In the genomic region with DNA sequence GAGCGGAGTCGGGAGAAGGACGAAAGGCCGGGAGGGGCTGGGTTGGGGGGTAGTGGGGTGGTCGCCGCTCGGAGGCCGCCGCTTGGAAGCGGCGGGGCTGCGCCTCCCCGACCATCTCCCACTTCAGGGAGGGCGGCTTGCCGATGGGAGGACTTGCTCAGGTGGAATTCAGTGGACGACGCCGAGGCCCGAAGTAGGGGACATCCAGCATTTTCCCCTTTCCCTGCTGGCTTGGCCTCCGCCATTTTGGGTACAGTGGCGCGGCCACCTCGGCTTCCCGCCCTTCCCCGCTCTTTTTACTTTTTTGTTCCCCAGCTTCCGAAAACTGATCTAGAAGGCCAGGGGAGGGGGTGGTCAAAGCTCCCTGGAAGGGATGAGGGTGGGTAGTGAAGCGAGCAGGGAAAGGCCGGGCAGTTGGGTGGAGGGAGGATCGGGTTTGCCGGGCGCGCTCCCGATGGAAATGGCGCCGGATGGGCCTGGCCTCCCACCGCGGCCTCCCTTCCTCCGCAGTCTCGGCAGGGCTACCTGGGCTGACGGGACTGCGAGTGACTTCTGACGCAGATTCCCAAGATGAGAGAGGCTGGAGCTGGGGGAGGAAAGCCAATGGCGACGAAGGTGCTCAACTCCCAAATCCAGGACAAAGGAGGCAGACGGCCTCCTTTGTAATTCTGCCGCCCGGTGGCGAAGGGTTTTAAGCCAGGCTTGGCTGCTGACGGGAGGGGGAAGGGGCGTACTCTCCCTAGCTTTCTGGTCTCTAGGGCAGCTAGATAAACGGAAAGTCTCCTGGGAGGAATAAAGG, we compare ENCODE assay signal across 8 cellular contexts. TPM values are rescaled to one million over a fixed set of nuclear protein-coding genes. Genes with fewer than 3 reads are reported as not detected.
DNase-seq lines count a peak whose midpoint lies in the region; ATAC-seq and TF ChIP-seq lines count a peak whose summit lies in the region.

Gene PBLD (minus strand): TSS at position 670 of the 799 bp plus-strand sequence. CDS start 26,084 bp downstream, outside the sequence.

- H3K27ac Mint-ChIP-seq in activated CD4-positive, alpha-beta memory T cell treated with anti-CD3 and anti-CD28 coated beads, Interleukin-2, amount 10 ng/mL, durations not matched to agents 7 days and 5 days, result peak within 1 kb of the TSS; percentile 100

- no peaks in the 10 kb centered on the region for H3K27me3 Mint-ChIP-seq in activated CD4-positive, alpha-beta memory T cell treated with anti-CD3 and anti-CD28 coated beads, Interleukin-2, amount 10 ng/mL, durations not matched to agents 7 days and 5 days

- DNase-seq in AG10803 (ENCODE audit: low read depth) (peak; percentile 76), NCI-H526 treated with DMSO at 0.1 percent for 48 hours (lab: John Stamatoyannopoulos, UW) (peak; percentile 33), medulla oblongata (ENCODE audit: extremely low spot score) (peak; percentile 90)
- peak; percentile 66 for DNase-seq in activated CD4-positive, alpha-beta memory T cell treated with anti-CD3 and anti-CD28 coated beads, Interleukin-2, amount 10 ng/mL, durations not matched to agents 7 days and 5 days
- peak; percentile 32 to 51 (median 39) for DNase-seq in effector memory CD4-positive, alpha-beta T cell
- peak; percentile 17 to 53 (median 44) for DNase-seq in stimulated activated CD4-positive, alpha-beta T cell treated with anti-CD3 and anti-CD28 coated beads, TNF-alpha, amount 100 ng/mL, for 48 hours (ENCODE audit: low read depth in 3 of 3)

- POLR2A ChIA-PET in activated CD4-positive, alpha-beta memory T cell treated with anti-CD3 and anti-CD28 coated beads, Interleukin-2, amount 10 ng/mL, durations not matched to agents 7 days and 5 days (lab: Charles Lee), result interaction anchor here (0.8 to 5.2 kb wide), 35 partner anchors 9 to 758 kb away, joined by 3 to 55 read pairs (median 6); partner anchors contain the start of genes CCAR1, DDX21, DNA2 and HERC4

- TF ChIP-seq CTCF in AG10803 (conservative IDR thresholded peaks at IDR 0.05; ENCODE audit: low read length), result peak; percentile 61

- CTCF ChIA-PET in activated CD4-positive, alpha-beta memory T cell treated with anti-CD3 and anti-CD28 coated beads, Interleukin-2, amount 10 ng/mL, durations not matched to agents 7 days and 5 days (lab: Charles Lee), result interaction anchor here (0.6 to 5.9 kb wide), 9 partner anchors 15 to 477 kb away, joined by 3 to 34 read pairs (median 3); partner anchors contain the start of gene RUFY2

- peak within 1 kb of the TSS; percentile 98 for H3K27ac ChIP-seq in effector memory CD4-positive, alpha-beta T cell (ENCODE audit: insufficient read depth, low read length, poor library complexity, severe bottlenecking)

- peak; percentile 19 for ATAC-seq in HG03439 (IDR thresholded peaks at IDR 0.05; ENCODE audit: unreplicated experiment)

- H3K9me3 ChIP-seq in effector memory CD4-positive, alpha-beta T cell (ENCODE audit: control insufficient read depth, low read length), result no peaks in the 10 kb centered on the region

- TF ChIP-seq POLR2A in GM19193 (IDR thresholded peaks at IDR 0.05; ENCODE audit: extremely low read depth, insufficient read depth, insufficient read length), result peak; percentile 62

- peaks cover 47% of the 10 kb centered on the region for H3K36me3 Mint-ChIP-seq in activated CD4-positive, alpha-beta memory T cell treated with anti-CD3 and anti-CD28 coated beads, Interleukin-2, amount 10 ng/mL, durations not matched to agents 7 days and 5 days (ENCODE audit: low read depth)

- H3K9me3 Mint-ChIP-seq in activated CD4-positive, alpha-beta memory T cell treated with anti-CD3 and anti-CD28 coated beads, Interleukin-2, amount 10 ng/mL, durations not matched to agents 7 days and 5 days, result no peaks in the 10 kb centered on the region

- peak within 1 kb of the TSS; percentile 93 for H3K4me3 ChIP-seq in AG10803 (ENCODE audit: low read length)
- peak within 1 kb of the TSS; percentile 100 for H3K4me3 ChIP-seq in effector memory CD4-positive, alpha-beta T cell (ENCODE audit: insufficient read depth, low read depth, low read length, poor library complexity, severe bottlenecking)

- H3K27me3 ChIP-seq in effector memory CD4-positive, alpha-beta T cell (replicated peaks; ENCODE audit: control insufficient read depth, insufficient read depth, low read length, poor library complexity, severe bottlenecking), result no peaks in the 10 kb centered on the region

- peaks cover 4% of the 10 kb centered on the region for H3K36me3 ChIP-seq in effector memory CD4-positive, alpha-beta T cell (ENCODE audit: control insufficient read depth, insufficient read depth, low read length)

- H3K4me1 ChIP-seq in effector memory CD4-positive, alpha-beta T cell (ENCODE audit: control insufficient read depth, insufficient read depth, low read length, poor library complexity, severe bottlenecking), result peaks cover 25% of the 10 kb centered on the region

- peaks cover 51% of the 10 kb centered on the region for H3K4me1 Mint-ChIP-seq in activated CD4-positive, alpha-beta memory T cell treated with anti-CD3 and anti-CD28 coated beads, Interleukin-2, amount 10 ng/mL, durations not matched to agents 7 days and 5 days

- H3K4me3 Mint-ChIP-seq in activated CD4-positive, alpha-beta memory T cell treated with anti-CD3 and anti-CD28 coated beads, Interleukin-2, amount 10 ng/mL, durations not matched to agents 7 days and 5 days, result peak within 1 kb of the TSS; percentile 100

RNA-seq across cellular contexts. Expression of gene PBLD, which starts in this region (rescaled TPM):
- 1 to 10 TPM; 1.4 to 2.1 TPM for total RNA-seq in activated CD4-positive, alpha-beta memory T cell treated with anti-CD3 and anti-CD28 coated beads, Interleukin-2, amount 10 ng/mL, durations not matched to agents 7 days and 5 days

Comparison
In these comparisons a context has a peak if more than half of its experiments do, and no peak if none do; other contexts are left out.
1. Peak in every context shown above with its lines: DNase-seq, ATAC-seq, H3K4me3 ChIP-seq and H3K27ac ChIP-seq.
2. DNase-seq: peak in every context shown above with its lines; median percentile 90 in medulla oblongata; 76 in AG10803; 66 in activated CD4-positive, alpha-beta memory T cell treated with anti-CD3 and anti-CD28 coated beads, Interleukin-2, amount 10 ng/mL, durations not matched to agents 7 days and 5 days; 44 in stimulated activated CD4-positive, alpha-beta T cell treated with anti-CD3 and anti-CD28 coated beads, TNF-alpha, amount 100 ng/mL, for 48 hours; 39 in effector memory CD4-positive, alpha-beta T cell; 33 in NCI-H526 treated with DMSO at 0.1 percent for 48 hours.